ENCODE assay signal across 8 cellular contexts in the genomic region with DNA sequence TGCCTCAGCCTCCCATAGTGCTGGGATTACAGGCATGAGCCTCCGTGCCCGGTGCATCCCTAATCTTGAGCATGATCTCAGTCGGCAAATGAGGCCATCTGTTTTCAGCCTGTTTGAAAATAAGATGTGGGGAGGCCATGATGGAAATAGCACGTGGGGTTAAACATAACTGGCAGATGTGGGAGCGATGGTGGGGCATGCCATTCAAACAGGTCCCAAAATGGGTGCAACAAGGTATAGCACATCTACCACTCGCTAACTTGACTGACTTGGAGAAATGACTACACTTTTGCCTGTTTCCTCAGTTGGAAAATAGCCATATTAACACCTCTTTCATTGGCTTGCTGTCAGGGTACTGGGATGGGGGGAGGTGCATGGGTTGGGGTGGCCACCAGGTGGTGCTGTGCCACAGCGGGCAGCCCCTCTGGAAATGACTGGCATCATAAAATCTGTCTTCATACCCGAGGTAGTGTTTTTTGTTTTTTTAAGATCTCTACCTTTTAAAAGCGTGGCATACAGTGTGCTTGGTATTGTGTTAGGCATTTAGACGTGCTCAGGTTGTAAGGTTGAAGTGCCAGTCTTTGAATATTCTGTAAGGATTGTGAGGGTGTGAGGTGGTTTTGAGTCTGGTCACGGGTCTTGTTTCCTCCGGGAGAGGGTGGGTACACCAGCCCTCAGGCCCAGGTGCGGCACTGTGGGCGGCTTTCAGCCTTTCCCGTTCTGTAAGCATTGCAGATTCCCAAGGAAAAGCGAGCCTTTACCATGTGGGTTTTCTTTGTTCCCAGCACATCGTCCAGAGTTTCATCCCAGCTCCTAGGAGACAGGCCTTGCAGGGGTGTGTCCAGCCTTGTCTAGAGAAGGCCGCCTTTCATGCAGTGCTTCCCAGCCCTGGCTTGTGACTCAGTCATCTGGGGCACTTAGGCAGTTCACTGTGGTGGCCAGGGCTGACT. TPM values are rescaled to one million over a fixed set of nuclear protein-coding genes. Genes with fewer than 3 reads are reported as not detected.
DNase-seq lines count a peak whose midpoint lies in the region; ATAC-seq and TF ChIP-seq lines count a peak whose summit lies in the region.

No MANE protein-coding gene starts in this region.

- peaks cover 51% of the 10 kb centered on the region for H3K4me1 ChIP-seq in upper lobe of right lung

- TF ChIP-seq CTCF in upper lobe of right lung (IDR thresholded peaks at IDR 0.05), result peak; percentile 96

- H3K36me3 ChIP-seq in upper lobe of right lung, result peaks cover 52% of the 10 kb centered on the region

- H3K9me3 ChIP-seq in upper lobe of right lung, result no peaks in the 10 kb centered on the region

- H3K27ac ChIP-seq in upper lobe of right lung, result no peak overlapping the region

- DNase-seq in Daoy (ENCODE audit: low read depth) (peak; percentile 86), HuH-7.5 (ENCODE audit: low spot score) (peak; percentile 90), globus pallidus (ENCODE audit: low spot score) (peak; percentile 90), posterior cingulate gyrus (peak; percentile 60 to 97 (median 78)), upper lobe of right lung (peak; percentile 84)
- DNase-seq in activated naive CD4-positive, alpha-beta T cell treated with anti-CD3 and anti-CD28 coated beads, Interleukin-2, amount 50 U/mL, for 16 hours, result peak; percentile 83

- H3K27me3 ChIP-seq in upper lobe of right lung, result no peaks in the 10 kb centered on the region

- no peak overlapping the region for H3K4me3 ChIP-seq in upper lobe of right lung

- intact Hi-C loops in posterior cingulate gyrus (cut with DNase I), result loop anchor here (1.0 to 10.0 kb wide), 4 partner anchors 35 to 244 kb away; partner anchors contain the start of gene BTBD17
- intact Hi-C loops in upper lobe of right lung (cut with DNase I), result loop anchor here (5.0 kb wide), 1 partner anchor 87 kb away; no protein-coding TSS in a partner anchor

- ATAC-seq in SK-N-SH treated with all-trans-retinoic acid at 6 μM for 48 hours (peak; percentile 41), upper lobe of right lung (peak; percentile 64), GM19463 (IDR thresholded peaks at IDR 0.05; ENCODE audit: unreplicated experiment) (no peak)

TF ChIP-seq in SK-N-SH treated with all-trans-retinoic acid at 6 μM for 48 hours, 23 proteins besides CTCF, POLR2A, EP300 and RAD21 (continues in another document):
- TF ChIP-seq ZFP30 (CRISPR knock-in tag; IDR thresholded peaks at IDR 0.05) (peak; percentile 26; the same call in 1 of the 2 replicates), TCF4 (CRISPR knock-in tag; IDR thresholded peaks at IDR 0.05; ENCODE audit: borderline replicate concordance) (peak; percentile 86), ESRRG (CRISPR knock-in tag; IDR thresholded peaks at IDR 0.05) (peak; percentile 46; the same call in 1 of the 2 replicates), GLIS3 (CRISPR knock-in tag; IDR thresholded peaks at IDR 0.05) (peak; percentile 86), ZNF70 (CRISPR knock-in tag; IDR thresholded peaks at IDR 0.05) (0 out of 2 replicates have a peak, but pooled peaks have one; percentile 42), RARB (CRISPR knock-in tag; IDR thresholded peaks at IDR 0.05) (0 out of 2 replicates have a peak, but pooled peaks have one; percentile 32), ISL1 (CRISPR knock-in tag; IDR thresholded peaks at IDR 0.05) (no peak), ZNF565 (CRISPR knock-in tag; conservative IDR thresholded peaks at IDR 0.05; ENCODE audit: low read depth) (0 out of 2 replicates have a peak, but pooled peaks have one; percentile 79), ZC3H10 (CRISPR knock-in tag; IDR thresholded peaks at IDR 0.05) (peak; percentile 52; the same call in 1 of the 2 replicates), PATZ1 (CRISPR knock-in tag; IDR thresholded peaks at IDR 0.05; ENCODE audit: borderline replicate concordance) (peak; percentile 82), ARNTL (CRISPR knock-in tag; IDR thresholded peaks at IDR 0.05; ENCODE audit: borderline replicate concordance, low read depth) (0 out of 2 replicates have a peak, but pooled peaks have one; percentile 35), PPARA (CRISPR knock-in tag; IDR thresholded peaks at IDR 0.05; ENCODE audit: borderline replicate concordance) (no peak), POU6F1 (CRISPR knock-in tag; IDR thresholded peaks at IDR 0.05; ENCODE audit: borderline replicate concordance, low read depth) (no peak), TOX (CRISPR knock-in tag; IDR thresholded peaks at IDR 0.05; ENCODE audit: borderline replicate concordance) (peak; percentile 31; the same call in 1 of the 2 replicates)
- TF ChIP-seq, protein P1, sequence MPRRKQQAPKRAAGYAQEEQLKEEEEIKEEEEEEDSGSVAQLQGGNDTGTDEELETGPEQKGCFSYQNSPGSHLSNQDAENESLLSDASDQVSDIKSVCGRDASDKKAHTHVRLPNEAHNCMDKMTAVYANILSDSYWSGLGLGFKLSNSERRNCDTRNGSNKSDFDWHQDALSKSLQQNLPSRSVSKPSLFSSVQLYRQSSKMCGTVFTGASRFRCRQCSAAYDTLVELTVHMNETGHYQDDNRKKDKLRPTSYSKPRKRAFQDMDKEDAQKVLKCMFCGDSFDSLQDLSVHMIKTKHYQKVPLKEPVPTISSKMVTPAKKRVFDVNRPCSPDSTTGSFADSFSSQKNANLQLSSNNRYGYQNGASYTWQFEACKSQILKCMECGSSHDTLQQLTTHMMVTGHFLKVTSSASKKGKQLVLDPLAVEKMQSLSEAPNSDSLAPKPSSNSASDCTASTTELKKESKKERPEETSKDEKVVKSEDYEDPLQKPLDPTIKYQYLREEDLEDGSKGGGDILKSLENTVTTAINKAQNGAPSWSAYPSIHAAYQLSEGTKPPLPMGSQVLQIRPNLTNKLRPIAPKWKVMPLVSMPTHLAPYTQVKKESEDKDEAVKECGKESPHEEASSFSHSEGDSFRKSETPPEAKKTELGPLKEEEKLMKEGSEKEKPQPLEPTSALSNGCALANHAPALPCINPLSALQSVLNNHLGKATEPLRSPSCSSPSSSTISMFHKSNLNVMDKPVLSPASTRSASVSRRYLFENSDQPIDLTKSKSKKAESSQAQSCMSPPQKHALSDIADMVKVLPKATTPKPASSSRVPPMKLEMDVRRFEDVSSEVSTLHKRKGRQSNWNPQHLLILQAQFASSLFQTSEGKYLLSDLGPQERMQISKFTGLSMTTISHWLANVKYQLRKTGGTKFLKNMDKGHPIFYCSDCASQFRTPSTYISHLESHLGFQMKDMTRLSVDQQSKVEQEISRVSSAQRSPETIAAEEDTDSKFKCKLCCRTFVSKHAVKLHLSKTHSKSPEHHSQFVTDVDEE (CRISPR knock-in tag; IDR thresholded peaks at IDR 0.05), result peak; percentile 44
- TF ChIP-seq, protein P2, sequence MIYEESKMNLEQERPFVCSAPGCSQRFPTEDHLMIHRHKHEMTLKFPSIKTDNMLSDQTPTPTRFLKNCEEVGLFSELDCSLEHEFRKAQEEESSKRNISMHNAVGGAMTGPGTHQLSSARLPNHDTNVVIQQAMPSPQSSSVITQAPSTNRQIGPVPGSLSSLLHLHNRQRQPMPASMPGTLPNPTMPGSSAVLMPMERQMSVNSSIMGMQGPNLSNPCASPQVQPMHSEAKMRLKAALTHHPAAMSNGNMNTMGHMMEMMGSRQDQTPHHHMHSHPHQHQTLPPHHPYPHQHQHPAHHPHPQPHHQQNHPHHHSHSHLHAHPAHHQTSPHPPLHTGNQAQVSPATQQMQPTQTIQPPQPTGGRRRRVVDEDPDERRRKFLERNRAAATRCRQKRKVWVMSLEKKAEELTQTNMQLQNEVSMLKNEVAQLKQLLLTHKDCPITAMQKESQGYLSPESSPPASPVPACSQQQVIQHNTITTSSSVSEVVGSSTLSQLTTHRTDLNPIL (CRISPR knock-in tag; IDR thresholded peaks at IDR 0.05; ENCODE audit: low read depth), result peak; percentile 74

RNA-seq across cellular contexts. Expression of gene TTYH2, which starts 2.9 kb away (rescaled TPM):
- 2.9 and 17.6 TPM in 2 replicates for total RNA-seq in Daoy (2014; rRNA removed; shearing (Covaris generic))
- 7.4 TPM for total RNA-seq in upper lobe of right lung

RNA-seq across cellular contexts. Expression of gene RPL38, which starts 7.0 kb away (rescaled TPM):
- 653 and 1,148 TPM in 2 replicates for total RNA-seq in Daoy (2014; rRNA removed; shearing (Covaris generic))
- total RNA-seq in upper lobe of right lung, result 659 TPM
